Comparison of ENCODE assay signal across 8 cellular contexts in genomic region chr5:139747583-139748504, GRCh38. TPM values are rescaled to one million over a fixed set of nuclear protein-coding genes. Genes with fewer than 3 reads are reported as not detected.
DNase-seq lines count a peak whose midpoint lies in the region; ATAC-seq, FAIRE-seq and TF ChIP-seq lines count a peak whose summit lies in the region.

No MANE protein-coding gene starts in this region.

- intact Hi-C loops in left colon (cut with DNase I, micrococcal nuclease) = no loop called here

- peak overlapping the region; percentile 21 for H3K4me3 ChIP-seq in bronchial epithelial cell (ENCODE audit: low read depth, low read length)

- H3K27me3 ChIP-seq in bronchial epithelial cell (ENCODE audit: control insufficient read depth, insufficient read depth, low read length) = peaks cover 20% of the 10 kb centered on the region

- no peak overlapping the region for H3K27ac Mint-ChIP-seq in T-helper 2 cell treated with Interferon-gamma antibody and Interleukin-4, amounts not matched to agents 5 μg/mL and 100 μg/mL, for 36 hours

- H3K9me3 Mint-ChIP-seq in T-helper 2 cell treated with Interferon-gamma antibody and Interleukin-4, amounts not matched to agents 5 μg/mL and 100 μg/mL, for 36 hours = no peaks in the 10 kb centered on the region

- peak; percentile 60 for DNase-seq in GM13977 (ENCODE audit: low spot score)
- peak; percentile 66 for DNase-seq in T-helper 2 cell treated with Interferon-gamma antibody and Interleukin-4, amounts not matched to agents 5 μg/mL and 100 μg/mL, for 36 hours (ENCODE audit: low spot score)
- no peak for DNase-seq in bronchial epithelial cell (ENCODE audit: low read depth)
- peak; percentile 44 to 49 for DNase-seq in left colon
- DNase-seq in stimulated activated CD4-positive, alpha-beta T cell treated with anti-CD3 and anti-CD28 coated beads, Interleukin-2, amount 100 ng/mL, for 48 hours = peak; percentile 36 to 44
- DNase-seq in NCI-H1092 treated with DMSO at 0.1 percent for 48 hours (lab: John Stamatoyannopoulos, UW) = no peak
- DNase-seq in NCI-H1048 (lab: John Stamatoyannopoulos, UW) = no peak

- H3K4me3 Mint-ChIP-seq in T-helper 2 cell treated with Interferon-gamma antibody and Interleukin-4, amounts not matched to agents 5 μg/mL and 100 μg/mL, for 36 hours = peak overlapping the region; percentile 78

- no peak for TF ChIP-seq CTCF in GM13977 (IDR thresholded peaks at IDR 0.05; ENCODE audit: extremely low read depth, insufficient read depth, missing control alignments)
- TF ChIP-seq CTCF in bronchial epithelial cell (IDR thresholded peaks at IDR 0.05; ENCODE audit: insufficient read depth, low read length, severe bottlenecking) = no peak

- peaks cover 2% of the 10 kb centered on the region for H3K36me3 Mint-ChIP-seq in T-helper 2 cell treated with Interferon-gamma antibody and Interleukin-4, amounts not matched to agents 5 μg/mL and 100 μg/mL, for 36 hours (ENCODE audit: low read depth)

- H3K4me1 Mint-ChIP-seq in T-helper 2 cell treated with Interferon-gamma antibody and Interleukin-4, amounts not matched to agents 5 μg/mL and 100 μg/mL, for 36 hours (ENCODE audit: low read depth) = peaks cover 11% of the 10 kb centered on the region

- in situ Hi-C loops in GM13977 (cut with MboI; ENCODE audit: low pct_unique_long_range_greater_than_20kb, low sequenced_read_pairs, unreplicated experiment) = no loop called here

- no peaks in the 10 kb centered on the region for H3K36me3 ChIP-seq in bronchial epithelial cell (ENCODE audit: control insufficient read depth, insufficient read depth, low read length)

- peaks cover 51% of the 10 kb centered on the region for H3K27me3 Mint-ChIP-seq in T-helper 2 cell treated with Interferon-gamma antibody and Interleukin-4, amounts not matched to agents 5 μg/mL and 100 μg/mL, for 36 hours (ENCODE audit: low read depth)

- ATAC-seq in HG02981 (IDR thresholded peaks at IDR 0.05; ENCODE audit: unreplicated experiment) (peak; percentile 18), left colon (peak; percentile 43)

- FAIRE-seq in bronchial epithelial cell (lab: Jason Lieb, UNC) = no peak

RNA-seq across cellular contexts. Expression of gene PSD2, which starts 47.8 kb away (rescaled TPM):
- total RNA-seq in bronchial epithelial cell (under 0.01 TPM in 1 of 2 replicates, not detected in the other), left colon (under 1 TPM in 1 of 2 donors, not detected in 1; 0.08 TPM)

Comparison
In these comparisons a context has a peak if more than half of its experiments do, and no peak if none do; other contexts are left out.
1. DNase-seq: peak in GM13977 (single experiment), T-helper 2 cell treated with Interferon-gamma antibody and Interleukin-4, amounts not matched to agents 5 μg/mL and 100 μg/mL, for 36 hours (single experiment), left colon (2 of 2) and stimulated activated CD4-positive, alpha-beta T cell treated with anti-CD3 and anti-CD28 coated beads, Interleukin-2, amount 100 ng/mL, for 48 hours (2 of 2); none in bronchial epithelial cell (single experiment), NCI-H1092 treated with DMSO at 0.1 percent for 48 hours (single experiment) and NCI-H1048 (single experiment).